Comparison of ENCODE assay signal across 15 cellular contexts in the genomic region with DNA sequence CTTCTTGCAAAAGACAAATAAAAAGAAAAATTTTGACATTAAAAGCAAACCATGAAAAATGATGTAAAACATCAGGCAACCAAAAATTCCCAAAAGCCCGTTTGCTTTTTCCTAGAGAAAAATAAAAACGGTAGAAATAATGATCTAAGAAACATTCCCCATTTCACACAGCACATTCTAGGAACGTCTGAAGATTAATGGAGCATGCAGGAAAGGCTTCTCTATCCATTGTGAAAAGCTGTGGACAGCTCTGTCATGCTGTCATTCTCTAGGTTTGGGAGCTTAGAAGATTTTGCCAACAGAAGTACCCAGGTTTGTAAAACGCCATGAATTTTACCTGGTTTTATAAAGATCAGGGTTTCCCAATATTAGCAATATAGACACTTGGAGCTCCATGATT. TPM values are rescaled to one million over a fixed set of nuclear protein-coding genes. Genes with fewer than 3 reads are reported as not detected.
DNase-seq lines count a peak whose midpoint lies in the region; ATAC-seq and TF ChIP-seq lines count a peak whose summit lies in the region.
"Had no signal": no experiment of that assay in that cellular context is flagged by ENCODE, and none has a peak within 500 bp of the region (broad histone marks: within the 10 kb centered on the region; RNA-seq: fewer than 3 reads in every experiment).

No MANE protein-coding gene starts in this region.

- H3K4me1 ChIP-seq in transverse colon: peaks cover 4 to 39% (median 7%) of the 10 kb centered on the region in 4 donors
- H3K4me1 ChIP-seq: SJCRH30 had no signal

- no peak for ATAC-seq in GM21447 (IDR thresholded peaks at IDR 0.05; ENCODE audit: unreplicated experiment)
- no peak for ATAC-seq in HG03139 (IDR thresholded peaks at IDR 0.05; ENCODE audit: unreplicated experiment)

- DNase-seq in astrocyte of the hippocampus (ENCODE audit: low read depth, low spot score): peak; percentile 49
- DNase-seq in left kidney (ENCODE audit: low read depth, low spot score): peak; percentile 85
- no peak for DNase-seq in transverse colon
- no peak for DNase-seq in T1000 (lab: John Stamatoyannopoulos, UW)
- DNase-seq: GDM1, KG1, NCI-H1417 treated with DMSO at 0.1 percent for 48 hours, NCI-H187 treated with DMSO at 0.1 percent for 48 hours, NCI-H524, NCI-H82, SJCRH30 had no signal

- intact Hi-C loops in transverse colon (cut with DNase I; ENCODE audit: low total_unique reads): no loop called here

- TF ChIP-seq EP300 in Ishikawa (IDR thresholded peaks at IDR 0.05; ENCODE audit: borderline replicate concordance) (peak; percentile 60; the same call in 1 of the 2 replicates), transverse colon (IDR thresholded peaks at IDR 0.05; ENCODE audit: low read depth) (no peak)

- no peaks in the 10 kb centered on the region for H3K9me3 ChIP-seq in transverse colon
- H3K9me3 ChIP-seq: HAP-1, SJCRH30 had no signal

- H3K27ac ChIP-seq in transverse colon: peak overlapping the region in 3 of 4 donors; percentile 13 to 54 (median 41)
- H3K27ac ChIP-seq: SJCRH30 had no signal

- in situ Hi-C loops in transverse colon (cut with MboI; ENCODE audit: low pct_ligation_motif_present in 1 of 4, low pct_unique_long_range_greater_than_20kb in 1 of 4, low sequenced_read_pairs in 3 of 4): loop anchor here in 1 of 4 donors (25.0 kb wide), 1 partner anchor 326 kb away; no protein-coding TSS in a partner anchor

- TF ChIP-seq RAD21 in Ishikawa (IDR thresholded peaks at IDR 0.05; ENCODE audit: low read depth): no peak

- TF ChIP-seq CTCF in transverse colon (IDR thresholded peaks at IDR 0.05): no peak

- no peak overlapping the region for H3K4me3 ChIP-seq in transverse colon
- H3K4me3 ChIP-seq: HAP-1, SJCRH30 had no signal

- no peaks in the 10 kb centered on the region for H3K36me3 ChIP-seq in transverse colon
- H3K36me3 ChIP-seq: HAP-1, SJCRH30 had no signal

- no peaks in the 10 kb centered on the region for H3K27me3 ChIP-seq in transverse colon
- H3K27me3 ChIP-seq: SJCRH30 had no signal

- TF ChIP-seq POLR2A in transverse colon (IDR thresholded peaks at IDR 0.05): no peak

- 50 to 72% methylated on average over 3 to 4 of the region's 4 CpGs for WGBS in transverse colon (ENCODE audit: low coverage in 1 of 2), 2 donors

TF ChIP-seq in Ishikawa, 13 proteins besides CTCF, POLR2A, EP300 and RAD21:
- TF ChIP-seq CREB1 (IDR thresholded peaks at IDR 0.05; ENCODE audit: low read depth) (no peak), FOXM1 (IDR thresholded peaks at IDR 0.05; ENCODE audit: borderline replicate concordance, low read depth) (no peak), CEBPB (IDR thresholded peaks at IDR 0.05) (no peak), NFIC (IDR thresholded peaks at IDR 0.05) (no peak), TEAD4 (IDR thresholded peaks at IDR 0.05) (peak; percentile 92), YY1 (IDR thresholded peaks at IDR 0.05; ENCODE audit: low read depth) (no peak), ZBTB7A (IDR thresholded peaks at IDR 0.05; ENCODE audit: low read depth) (no peak)
- TF ChIP-seq, protein P1, sequence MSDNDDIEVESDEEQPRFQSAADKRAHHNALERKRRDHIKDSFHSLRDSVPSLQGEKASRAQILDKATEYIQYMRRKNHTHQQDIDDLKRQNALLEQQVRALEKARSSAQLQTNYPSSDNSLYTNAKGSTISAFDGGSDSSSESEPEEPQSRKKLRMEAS (IDR thresholded peaks at IDR 0.05): 0 out of 2 replicates have a peak, but pooled peaks have one; percentile 27

RNA-seq across cellular contexts. Expression of a gene that starts 11.2 kb away (rescaled TPM):
- total RNA-seq in transverse colon: 1 to 10 TPM in 2 of 4 donors, under 1 TPM in 1, not detected in 1; 0.80 to 6.7 (median 4.9) TPM

RNA-seq across cellular contexts. Expression of a gene that starts 52.3 kb away (rescaled TPM):
- total RNA-seq in transverse colon: 1 to 10 TPM in 1 of 4 donors, not detected in 3; 1.1 TPM
- total RNA-seq: SJCRH30 had no signal

RNA-seq across cellular contexts. Expression of a gene that starts 52.8 kb away (rescaled TPM):
- total RNA-seq in transverse colon: 1 to 10 TPM in 3 of 4 donors, under 1 TPM in 1; 0.60 to 2.2 (median 2.0) TPM

Comparison
In these comparisons a context has a peak if more than half of its experiments do, and no peak if none do; other contexts are left out.
1. DNase-seq: peak in astrocyte of the hippocampus (single experiment) and left kidney (single experiment); none in transverse colon (single experiment) and T1000 (single experiment).